Comparison of ENCODE assay signal across 2 cellular contexts in genomic region chr21:46314441-46315020, GRCh38.
TF ChIP-seq lines count a peak whose summit lies in the region.

No MANE protein-coding gene starts in this region.

TF ChIP-seq in HepG2, 621 proteins besides CTCF, POLR2A, EP300 and RAD21:
- TF ChIP-seq ZBTB38 (CRISPR knock-in tag; IDR thresholded peaks at IDR 0.05) (peak; percentile 26; the same call in 1 of the 2 replicates), SMYD3 (CRISPR knock-in tag; IDR thresholded peaks at IDR 0.05) (no peak), ZNF207 (IDR thresholded peaks at IDR 0.05; ENCODE audit: borderline replicate concordance) (no peak), ZNF563 (CRISPR knock-in tag; IDR thresholded peaks at IDR 0.05) (no peak), ZBTB20 (CRISPR knock-in tag; IDR thresholded peaks at IDR 0.05; ENCODE audit: borderline replicate concordance, low read depth) (no peak), THAP11 (CRISPR knock-in tag; IDR thresholded peaks at IDR 0.05) (no peak), ZBTB33 (CRISPR knock-in tag; IDR thresholded peaks at IDR 0.05) (0 out of 2 replicates have a peak, but pooled peaks have one; percentile 14), DRAP1 (CRISPR knock-in tag; IDR thresholded peaks at IDR 0.05) (no peak), ZNF557 (CRISPR knock-in tag; IDR thresholded peaks at IDR 0.05) (no peak), ZNF362 (CRISPR knock-in tag; IDR thresholded peaks at IDR 0.05; ENCODE audit: borderline replicate concordance) (no peak), GATA4 (IDR thresholded peaks at IDR 0.05; ENCODE audit: borderline replicate concordance, low read depth) (no peak), FOXM1 (CRISPR knock-in tag; IDR thresholded peaks at IDR 0.05) (no peak), ZMYM4 (CRISPR knock-in tag; IDR thresholded peaks at IDR 0.05) (no peak), MAFG (CRISPR knock-in tag; IDR thresholded peaks at IDR 0.05) (no peak), AGO2 (optimal IDR thresholded peaks at IDR 0.05; ENCODE audit: low read depth, low read length) (peak; percentile 26), ZNF768 (CRISPR knock-in tag; IDR thresholded peaks at IDR 0.05) (no peak), ZNF512 (CRISPR knock-in tag; IDR thresholded peaks at IDR 0.05) (no peak), ZNF775 (CRISPR knock-in tag; IDR thresholded peaks at IDR 0.05; ENCODE audit: borderline replicate concordance) (no peak)
TF ChIP-seq in HepG2: peak in this region for 3.

TF ChIP-seq in WTC11, 78 proteins besides CTCF, POLR2A, EP300 and RAD21:
- TF ChIP-seq RORB (CRISPR knock-in tag; IDR thresholded peaks at IDR 0.05): no peak
- no peak for TF ChIP-seq ZNF219 (CRISPR knock-in tag; IDR thresholded peaks at IDR 0.05; ENCODE audit: borderline replicate concordance)
- TF ChIP-seq ZNF671 (CRISPR knock-in tag; IDR thresholded peaks at IDR 0.05): no peak
- no peak for TF ChIP-seq SMAD3 (CRISPR knock-in tag; IDR thresholded peaks at IDR 0.05; ENCODE audit: borderline replicate concordance)
- no peak for TF ChIP-seq SMAD4 (CRISPR knock-in tag; IDR thresholded peaks at IDR 0.05)
- TF ChIP-seq ZNF121 (CRISPR knock-in tag; IDR thresholded peaks at IDR 0.05): no peak
- no peak for TF ChIP-seq HMGXB4 (CRISPR knock-in tag; IDR thresholded peaks at IDR 0.05)
- TF ChIP-seq ESRRA (CRISPR knock-in tag; IDR thresholded peaks at IDR 0.05; ENCODE audit: borderline replicate concordance): no peak
- TF ChIP-seq ZNF512 (CRISPR knock-in tag; IDR thresholded peaks at IDR 0.05; ENCODE audit: borderline replicate concordance): no peak
- TF ChIP-seq HMGA2 (CRISPR knock-in tag; IDR thresholded peaks at IDR 0.05): no peak
- no peak for TF ChIP-seq ZNF416 (CRISPR knock-in tag; IDR thresholded peaks at IDR 0.05)
- no peak for TF ChIP-seq ZSCAN18 (CRISPR knock-in tag; IDR thresholded peaks at IDR 0.05)
- no peak for TF ChIP-seq ZNF138 (CRISPR knock-in tag; conservative IDR thresholded peaks at IDR 0.05)
- TF ChIP-seq ZBTB21 (CRISPR knock-in tag; IDR thresholded peaks at IDR 0.05; ENCODE audit: borderline replicate concordance): no peak
- no peak for TF ChIP-seq E2F1 (CRISPR knock-in tag; IDR thresholded peaks at IDR 0.05)
- TF ChIP-seq ZNF281 (CRISPR knock-in tag; IDR thresholded peaks at IDR 0.05): no peak
- TF ChIP-seq SOX15 (CRISPR knock-in tag; IDR thresholded peaks at IDR 0.05): no peak
- TF ChIP-seq TCF7 (CRISPR knock-in tag; IDR thresholded peaks at IDR 0.05; ENCODE audit: low read depth): no peak
